ENCODE assay signal across 8 cellular contexts in genomic region chr1:51990478-51990965, GRCh38. TPM values are rescaled to one million over a fixed set of nuclear protein-coding genes. Genes with fewer than 3 reads are reported as not detected.
A peak's percentile ranks its signal among the peaks of the same experiment; 100 is the strongest.
DNase-seq lines count a peak whose midpoint lies in the region; ATAC-seq lines count a peak whose summit lies in the region.

Gene RAB3B (minus strand): TSS chr1:51990700. CDS start chr1:51977117, 13,583 bp downstream.

- H3K27me3 ChIP-seq in esophagus (ENCODE audit: control insufficient read depth in 1 of 2, insufficient read depth in 2 of 2, low read length in 2 of 2) = peaks cover 0 to 3% of the 10 kb centered on the region in 2 donors

- no peak within 1 kb of the TSS for H3K27ac ChIP-seq in esophagus (ENCODE audit: low read depth in 2 of 2, low read length in 1 of 2)

- H3K27ac Mint-ChIP-seq in natural killer cell treated with Interleukin-12 subunit alpha and Interleukin-12 subunit beta and Interleukin-15 and Interleukin-18, amount 100 ng/mL, for 72 hours = no peak within 1 kb of the TSS

- no peaks in the 10 kb centered on the region for H3K36me3 ChIP-seq in esophagus (ENCODE audit: control insufficient read depth in 2 of 2, insufficient read depth in 2 of 2, low read length in 1 of 2)

- no peaks in the 10 kb centered on the region for H3K4me1 ChIP-seq in esophagus (ENCODE audit: control insufficient read depth in 2 of 2, insufficient read depth in 2 of 2, low read length in 1 of 2)

- peak within 1 kb of the TSS; percentile 83 for H3K4me3 Mint-ChIP-seq in natural killer cell treated with Interleukin-12 subunit alpha and Interleukin-12 subunit beta and Interleukin-15 and Interleukin-18, amount 100 ng/mL, for 72 hours

- peaks cover 38 to 56% of the 10 kb centered on the region in 2 donors for H3K27me3 Mint-ChIP-seq in natural killer cell treated with Interleukin-12 subunit alpha and Interleukin-12 subunit beta and Interleukin-15 and Interleukin-18, amount 100 ng/mL, for 72 hours

- peaks cover 0 to 3% of the 10 kb centered on the region in 2 donors for H3K9me3 ChIP-seq in esophagus (ENCODE audit: control insufficient read depth in 2 of 2, insufficient read depth in 1 of 2, low read depth in 1 of 2, low read length in 1 of 2)

- peak; percentile 86 for ATAC-seq in HG03280 (IDR thresholded peaks at IDR 0.05; ENCODE audit: unreplicated experiment)
- ATAC-seq in natural killer cell treated with Interleukin-12 subunit alpha and Interleukin-12 subunit beta and Interleukin-15 and Interleukin-18, amount 100 ng/mL, for 72 hours = peak; percentile 91 to 92
- ATAC-seq in stimulated activated naive CD8-positive, alpha-beta T cell treated with anti-CD3 and anti-CD28 coated beads, Interleukin-15, Interleukin-2, amounts not matched to agents 100 U/mL and 50 U/mL, for 24 hours = peak; percentile 98

- H3K36me3 Mint-ChIP-seq in natural killer cell treated with Interleukin-12 subunit alpha and Interleukin-12 subunit beta and Interleukin-15 and Interleukin-18, amount 100 ng/mL, for 72 hours = peaks cover 7% of the 10 kb centered on the region

- 1% methylated on average over 38 to 46 of the region's 46 CpGs for WGBS in esophagus, 2 donors

- peaks cover 10 to 16% of the 10 kb centered on the region in 2 donors for H3K4me1 Mint-ChIP-seq in natural killer cell treated with Interleukin-12 subunit alpha and Interleukin-12 subunit beta and Interleukin-15 and Interleukin-18, amount 100 ng/mL, for 72 hours (ENCODE audit: low read depth in 2 of 2)

- H3K4me3 ChIP-seq in esophagus (ENCODE audit: low read depth in 1 of 2, low read length in 2 of 2) = peak within 1 kb of the TSS; percentile 25 to 46

- DNase-seq in DMS 273 (lab: John Stamatoyannopoulos, UW; ENCODE audit: unreplicated experiment) (peak; percentile 72), DMS 273 treated with DMSO at 0.1 percent for 48 hours (lab: John Stamatoyannopoulos, UW) (no peak), NCI-H774 (lab: John Stamatoyannopoulos, UW) (peak; percentile 90)
- DNase-seq in activated CD8-positive, alpha-beta memory T cell treated with anti-CD3 and anti-CD28 coated beads, Interleukin-2, amount 50 U/mL, for 48 hours = peak; percentile 92
- DNase-seq in natural killer cell treated with Interleukin-12 subunit alpha and Interleukin-12 subunit beta and Interleukin-15 and Interleukin-18, amount 100 ng/mL, for 72 hours (ENCODE audit: low spot score) = peak; percentile 75
- peak; percentile 85 for DNase-seq in stimulated activated naive CD8-positive, alpha-beta T cell treated with anti-CD3 and anti-CD28 coated beads, Interleukin-15, Interleukin-2, amounts not matched to agents 100 U/mL and 50 U/mL, for 24 hours

- H3K9me3 Mint-ChIP-seq in natural killer cell treated with Interleukin-12 subunit alpha and Interleukin-12 subunit beta and Interleukin-15 and Interleukin-18, amount 100 ng/mL, for 72 hours = no peaks in the 10 kb centered on the region

RNA-seq across cellular contexts. Expression of gene RAB3B, which starts in this region (rescaled TPM):
- polyA plus RNA-seq in esophagus = under 1 TPM; under 0.01 to 0.02 TPM
- under 1 TPM; 0.05 to 0.08 TPM for total RNA-seq in natural killer cell treated with Interleukin-12 subunit alpha and Interleukin-12 subunit beta and Interleukin-15 and Interleukin-18, amount 100 ng/mL, for 72 hours

Comparison
In these comparisons a context has a peak if more than half of its experiments do, and no peak if none do; other contexts are left out.
1. Peak in DNase-seq and ATAC-seq in natural killer cell treated with Interleukin-12 subunit alpha and Interleukin-12 subunit beta and Interleukin-15 and Interleukin-18, amount 100 ng/mL, for 72 hours; RNA of the gene not detected or under 1 TPM.